In genomic region chr7:46147871-46148270, GRCh38 we compare ENCODE assay signal across 20 cellular contexts.
A peak's percentile ranks its signal among the peaks of the same experiment; 100 is the strongest.
DNase-seq lines count a peak whose midpoint lies in the region; ATAC-seq, FAIRE-seq and TF ChIP-seq lines count a peak whose summit lies in the region.
"Had no signal": no experiment of that assay in that cellular context is flagged by ENCODE, and none has a peak within 500 bp of the region (broad histone marks: within the 10 kb centered on the region; RNA-seq: fewer than 3 reads in every experiment).

No MANE protein-coding gene starts in this region.

- H2BK120ac ChIP-seq in trophoblast cell (ENCODE audit: insufficient read depth, low read length, poor library complexity) = peak overlapping the region; percentile 17

- H3K14ac ChIP-seq in trophoblast cell (ENCODE audit: low read length) = no peak overlapping the region

- H3K9ac ChIP-seq in HepG2 (ENCODE audit: insufficient read depth, low read depth, low read length) (no peak overlapping the region), trophoblast cell (ENCODE audit: low read length) (no peak overlapping the region)
- H3K9ac ChIP-seq: BLaER1 treated with 17β-estradiol and CSF1 and Interleukin-3, amounts not matched to agents 10 nM and 100 nM had no signal

- in situ Hi-C loops in HepG2 (cut with HindIII; ENCODE audit: extremely low pct_ligation_motif_present, low pct_unique_long_range_greater_than_20kb) = no loop called here

- no peak overlapping the region for H3K4ac ChIP-seq in trophoblast cell (ENCODE audit: low read depth, low read length)

- peak overlapping the region; percentile 14 for H2BK5ac ChIP-seq in trophoblast cell (ENCODE audit: low read depth, low read length, poor library complexity)

- no peak for DNase-seq in HepG2 (ENCODE audit: low spot score)
- no peak for DNase-seq in right lobe of liver
- DNase-seq in bronchial epithelial cell (ENCODE audit: low read depth) = peak; percentile 25
- DNase-seq in trophoblast cell = peak in 1 of 2 donors; percentile 22
- DNase-seq in COLO829 (ENCODE audit: low spot score) = no peak
- DNase-seq in NCI-H1417 (lab: John Stamatoyannopoulos, UW) = no peak
- DNase-seq in activated naive CD4-positive, alpha-beta T cell (lab: John Stamatoyannopoulos, UW) = no peak
- DNase-seq: 8988T; CD8-positive, alpha-beta T cell; COR-L47; DMS 273 treated with DMSO at 0.1 percent for 48 hours; DMS53; DND-41; EL; H9 had no signal

- no peak overlapping the region for H4K8ac ChIP-seq in trophoblast cell (ENCODE audit: low read depth, low read length)

- no peaks in the 10 kb centered on the region for H4K20me1 ChIP-seq in HepG2 (ENCODE audit: insufficient read depth, low read length)
- H4K20me1 ChIP-seq: BLaER1 treated with 17β-estradiol and CSF1 and Interleukin-3, amounts not matched to agents 10 nM and 100 nM had no signal

- no peak overlapping the region for H2BK12ac ChIP-seq in trophoblast cell (ENCODE audit: low read length)

- TF ChIP-seq CTCF in HepG2 (CRISPR knock-in tag; IDR thresholded peaks at IDR 0.05) = no peak
- no peak for TF ChIP-seq CTCF in right lobe of liver (IDR thresholded peaks at IDR 0.05)
- TF ChIP-seq CTCF in bronchial epithelial cell (IDR thresholded peaks at IDR 0.05; ENCODE audit: insufficient read depth, low read length, severe bottlenecking) = no peak

- H3K79me2 ChIP-seq in HepG2 (ENCODE audit: insufficient read depth, low read length) (no peaks in the 10 kb centered on the region), trophoblast cell (ENCODE audit: control insufficient read depth, insufficient read depth, low read length, poor library complexity) (peaks cover 4% of the 10 kb centered on the region)

- 44% methylated on average over 2 of the region's 2 CpGs for WGBS in HepG2 (ENCODE audit: low lambda C conversion rate)
- WGBS in right lobe of liver (ENCODE audit: insufficient coverage, low coverage, low lambda C conversion rate, missing lambda C conversion rate) = 88% methylated on average over 2 of the region's 2 CpGs
- WGBS in trophoblast cell (ENCODE audit: extremely low coverage, insufficient coverage, insufficient read length) = no CpG with 5 or more reads among the region's 2 CpGs

- H3K27ac ChIP-seq in HepG2 (ENCODE audit: extremely low read length, insufficient read depth, low read length) = no peak overlapping the region
- no peak overlapping the region for H3K27ac ChIP-seq in right lobe of liver
- no peak overlapping the region for H3K27ac ChIP-seq in trophoblast cell (ENCODE audit: low read depth, low read length)
- H3K27ac ChIP-seq: BLaER1 treated with 17β-estradiol and CSF1 and Interleukin-3, amounts not matched to agents 10 nM and 100 nM had no signal

- TF ChIP-seq RAD21 in HepG2 (CRISPR knock-in tag; IDR thresholded peaks at IDR 0.05) = no peak

- no peaks in the 10 kb centered on the region for H3K27me3 ChIP-seq in HepG2 (ENCODE audit: control insufficient read depth in 1 of 2, insufficient read depth in 2 of 2, low read length in 2 of 2)
- H3K27me3 ChIP-seq in right lobe of liver = no peaks in the 10 kb centered on the region
- H3K27me3 ChIP-seq in bronchial epithelial cell (ENCODE audit: control insufficient read depth, insufficient read depth, low read length) = no peaks in the 10 kb centered on the region
- no peaks in the 10 kb centered on the region for H3K27me3 ChIP-seq in trophoblast cell (ENCODE audit: insufficient read depth, low read length)
- H3K27me3 ChIP-seq: BLaER1 treated with 17β-estradiol and CSF1 and Interleukin-3, amounts not matched to agents 10 nM and 100 nM had no signal

- H3K4me1 ChIP-seq in HepG2 (ENCODE audit: insufficient read depth, low read length) = peaks cover 51% of the 10 kb centered on the region
- H3K4me1 ChIP-seq in right lobe of liver = no peaks in the 10 kb centered on the region
- H3K4me1 ChIP-seq in trophoblast cell (ENCODE audit: control insufficient read depth in 1 of 2, insufficient read depth in 2 of 2, low read length in 2 of 2) = peaks cover 7 to 29% of the 10 kb centered on the region in 2 experiments

- peaks cover 35% of the 10 kb centered on the region for H3K79me1 ChIP-seq in trophoblast cell (ENCODE audit: low read length)

- no peak for TF ChIP-seq EP300 in HepG2 (IDR thresholded peaks at IDR 0.05; ENCODE audit: low read depth in 2 of 2, low read length in 2 of 2)
- no peak for TF ChIP-seq EP300 in HepG2 (CRISPR knock-in tag; IDR thresholded peaks at IDR 0.05; ENCODE audit: borderline replicate concordance)

- no peak for ATAC-seq in HepG2
- no peak for ATAC-seq in right lobe of liver
- ATAC-seq: CD8-positive, alpha-beta T cell; GM12878; K562 had no signal

- H3K9me3 ChIP-seq in HepG2 (ENCODE audit: low read length) (no peaks in the 10 kb centered on the region), right lobe of liver (no peaks in the 10 kb centered on the region), trophoblast cell (ENCODE audit: insufficient read depth, low read depth, low read length) (no peaks in the 10 kb centered on the region)
- H3K9me3 ChIP-seq: BLaER1 treated with 17β-estradiol and CSF1 and Interleukin-3, amounts not matched to agents 10 nM and 100 nM had no signal

- intact Hi-C loops in HepG2 (cut with micrococcal nuclease; ENCODE audit: unreplicated experiment) (no loop called here), right lobe of liver (cut with DNase I) (no loop called here)

- H2AFZ ChIP-seq in HepG2 (ENCODE audit: low read length) (no peak overlapping the region), trophoblast cell (ENCODE audit: insufficient read depth, low read length, poor library complexity) (no peak overlapping the region)

- BruUV-seq in HepG2 (replicated peaks; lab: Mats Ljungman, UMichigan) = no TSS peak

- H3K4me3 ChIP-seq in HepG2 (replicated peaks in 1 of 3; ENCODE audit: insufficient read depth in 1 of 3, low read depth in 2 of 3, low read length in 3 of 3) (no peak overlapping the region), right lobe of liver (no peak overlapping the region), bronchial epithelial cell (ENCODE audit: low read depth, low read length) (no peak overlapping the region), trophoblast cell (ENCODE audit: low read depth, low read length) (no peak overlapping the region)
- H3K4me3 ChIP-seq: BLaER1 treated with 17β-estradiol and CSF1 and Interleukin-3, amounts not matched to agents 10 nM and 100 nM; GM12878; K562 had no signal

- FAIRE-seq in HepG2 (lab: Jason Lieb, UNC) (peak; percentile 42), bronchial epithelial cell (lab: Jason Lieb, UNC) (no peak)
- FAIRE-seq: GM12878, GM19239, H1, K562 had no signal

- no peak overlapping the region for H3K23ac ChIP-seq in trophoblast cell (ENCODE audit: low read length)

- no peak overlapping the region for H4K91ac ChIP-seq in trophoblast cell (ENCODE audit: low read depth, low read length)

- no peak overlapping the region for H2AK5ac ChIP-seq in trophoblast cell (ENCODE audit: low read length)

- no peak overlapping the region for H3K18ac ChIP-seq in trophoblast cell (ENCODE audit: low read length)

- TF ChIP-seq POLR2A in HepG2 (IDR thresholded peaks at IDR 0.05; ENCODE audit: insufficient read depth in 1 of 2, low read depth in 2 of 2, low read length in 2 of 2) = no peak
- TF ChIP-seq POLR2A in right lobe of liver (IDR thresholded peaks at IDR 0.05) = no peak

- CTCF ChIA-PET in HepG2 (lab: Yijun Ruan, JAX; ENCODE audit: low intra/inter-chr PET ratio, low total read pairs) = no interaction called here

- H3K4me2 ChIP-seq in HepG2 (ENCODE audit: low read depth, low read length) (no peak overlapping the region), trophoblast cell (ENCODE audit: low read length) (no peak overlapping the region)
- H3K4me2 ChIP-seq: BLaER1 treated with 17β-estradiol and CSF1 and Interleukin-3, amounts not matched to agents 10 nM and 100 nM had no signal

- H4K12ac ChIP-seq in trophoblast cell (ENCODE audit: low read depth, low read length) = no peak overlapping the region

- no peaks in the 10 kb centered on the region for H3K36me3 ChIP-seq in HepG2 (replicated peaks in 1 of 2; ENCODE audit: control insufficient read depth in 1 of 2, insufficient read depth in 2 of 2, low read length in 2 of 2)
- H3K36me3 ChIP-seq in right lobe of liver = no peaks in the 10 kb centered on the region
- H3K36me3 ChIP-seq in bronchial epithelial cell (ENCODE audit: control insufficient read depth, insufficient read depth, low read length) = no peaks in the 10 kb centered on the region
- no peaks in the 10 kb centered on the region for H3K36me3 ChIP-seq in trophoblast cell (ENCODE audit: control insufficient read depth in 1 of 2, insufficient read depth in 2 of 2, low read length in 2 of 2)
- H3K36me3 ChIP-seq: BLaER1 treated with 17β-estradiol and CSF1 and Interleukin-3, amounts not matched to agents 10 nM and 100 nM had no signal

- POLR2A ChIA-PET in HepG2 (lab: Yijun Ruan, JAX) = no interaction called here

TF ChIP-seq in HepG2, 621 proteins besides CTCF, POLR2A, EP300 and RAD21 (continues in another document):
- TF ChIP-seq REXO4 (CRISPR knock-in tag; IDR thresholded peaks at IDR 0.05; ENCODE audit: borderline replicate concordance) (no peak), ZNF441 (CRISPR knock-in tag; IDR thresholded peaks at IDR 0.05; ENCODE audit: borderline replicate concordance) (no peak), ZSCAN12 (CRISPR knock-in tag; IDR thresholded peaks at IDR 0.05) (no peak), NKX3-1 (CRISPR knock-in tag; IDR thresholded peaks at IDR 0.05) (no peak), ZNF12 (CRISPR knock-in tag; IDR thresholded peaks at IDR 0.05) (no peak), ELK4 (CRISPR knock-in tag; IDR thresholded peaks at IDR 0.05; ENCODE audit: borderline replicate concordance) (no peak), PHF5A (CRISPR knock-in tag; IDR thresholded peaks at IDR 0.05; ENCODE audit: low read depth, unreplicated experiment) (no peak)
